In genomic region chr3:188956839-188957489, GRCh38 we compare ENCODE assay signal across 8 cellular contexts.
DNase-seq lines count a peak whose midpoint lies in the region; ATAC-seq, FAIRE-seq and TF ChIP-seq lines count a peak whose summit lies in the region.

No MANE protein-coding gene starts in this region.

- no peak for ATAC-seq in GM21515 (IDR thresholded peaks at IDR 0.05; ENCODE audit: unreplicated experiment)

- FAIRE-seq in RCC 7860 (lab: Jason Lieb, UNC), result peak; percentile 78

- H3K4me3 Mint-ChIP-seq in nephron, result no peak overlapping the region

- no peak overlapping the region for H3K27ac Mint-ChIP-seq in nephron

- H3K36me3 Mint-ChIP-seq in nephron (ENCODE audit: low read depth), result no peaks in the 10 kb centered on the region

- no peaks in the 10 kb centered on the region for H3K4me1 Mint-ChIP-seq in nephron

- H3K9me3 Mint-ChIP-seq in nephron, result no peaks in the 10 kb centered on the region

- H3K27me3 Mint-ChIP-seq in nephron (ENCODE audit: low read depth), result no peaks in the 10 kb centered on the region

- DNase-seq in D341Med (ENCODE audit: low spot score) (peak; percentile 33), HT-29 (ENCODE audit: low spot score) (peak; percentile 69), RCC 7860 (ENCODE audit: low spot score) (peak; percentile 29), epidermal melanocyte (ENCODE audit: insufficient read length, low spot score) (peak; percentile 53), DMS153 treated with DMSO at 0.1 percent for 48 hours (lab: John Stamatoyannopoulos, UW; ENCODE audit: unreplicated experiment) (no peak), mesenteric fat pad (ENCODE audit: low spot score) (no peak)

- peak; percentile 67 to 86 (median 81) for TF ChIP-seq CTCF in nephron (IDR thresholded peaks at IDR 0.05; ENCODE audit: unreplicated experiment in 3 of 3)

Comparison
In these comparisons a context has a peak if more than half of its experiments do, and no peak if none do; other contexts are left out.
1. DNase-seq: peak in D341Med (single experiment), HT-29 (single experiment), RCC 7860 (single experiment) and epidermal melanocyte (single experiment); none in DMS153 treated with DMSO at 0.1 percent for 48 hours (single experiment) and mesenteric fat pad (single experiment).